Comparison of ENCODE assay signal across 8 cellular contexts in the genomic region with DNA sequence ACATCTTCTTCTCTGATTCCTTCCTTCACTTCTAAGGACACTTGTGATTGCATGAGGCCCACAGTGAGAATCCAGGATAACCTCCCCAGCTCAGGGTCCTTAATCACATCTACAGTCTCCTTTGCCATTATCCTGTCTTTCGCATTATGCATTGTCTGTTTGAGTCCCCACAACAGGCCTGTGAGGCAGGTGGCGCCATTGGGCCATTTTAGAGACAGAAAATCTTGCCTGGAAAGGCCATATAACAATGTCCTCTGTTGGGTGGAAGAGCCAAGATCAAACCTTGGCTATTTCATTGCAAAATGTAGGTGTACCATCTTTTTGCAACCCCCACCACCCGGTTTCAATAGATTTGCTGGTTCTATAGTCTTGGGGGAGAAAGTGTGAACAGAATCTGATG. TPM values are rescaled to one million over a fixed set of nuclear protein-coding genes. Genes with fewer than 3 reads are reported as not detected.
DNase-seq lines count a peak whose midpoint lies in the region; ATAC-seq and TF ChIP-seq lines count a peak whose summit lies in the region.

No MANE protein-coding gene starts in this region.

- H3K27me3 ChIP-seq in ovary (no peaks in the 10 kb centered on the region), upper lobe of left lung (no peaks in the 10 kb centered on the region)

- H3K4me1 ChIP-seq in ovary (ENCODE audit: insufficient read depth): no peaks in the 10 kb centered on the region
- no peaks in the 10 kb centered on the region for H3K4me1 ChIP-seq in upper lobe of left lung

- no peak overlapping the region for H3K4me3 ChIP-seq in fibroblast of pulmonary artery (replicated peaks; ENCODE audit: low read depth, low read length)
- H3K4me3 ChIP-seq in ovary: no peak overlapping the region
- no peak overlapping the region for H3K4me3 ChIP-seq in upper lobe of left lung

- H3K9me3 ChIP-seq in ovary (no peaks in the 10 kb centered on the region), upper lobe of left lung (no peaks in the 10 kb centered on the region)

- intact Hi-C loops in ovary (cut with DNase I): no loop called here

- peak; percentile 23 to 32 for DNase-seq in NCI-H2081 (lab: John Stamatoyannopoulos, UW)
- DNase-seq in NCI-H2081 treated with DMSO at 0.1 percent for 48 hours (lab: John Stamatoyannopoulos, UW): no peak
- DNase-seq in NOMO-1 treated with DMSO at 0.1 percent for 48 hours (lab: John Stamatoyannopoulos, UW; ENCODE audit: unreplicated experiment): peak; percentile 9
- DNase-seq in activated T-cell treated with anti-CD3 and anti-CD28 coated beads, Interleukin-2, amount 50 U/mL, for 48 hours: peak; percentile 69 to 74
- peak; percentile 74 for DNase-seq in fibroblast of pulmonary artery (ENCODE audit: low read depth)
- peak; percentile 34 to 73 (median 63) for DNase-seq in ovary
- peak in 1 of 2 donors; percentile 47 for DNase-seq in upper lobe of left lung

- TF ChIP-seq POLR2A in ovary (IDR thresholded peaks at IDR 0.05) (no peak), upper lobe of left lung (IDR thresholded peaks at IDR 0.05) (no peak)

- peak; percentile 84 for TF ChIP-seq CTCF in fibroblast of pulmonary artery (IDR thresholded peaks at IDR 0.05; ENCODE audit: low read length, missing control alignments)
- TF ChIP-seq CTCF in ovary (IDR thresholded peaks at IDR 0.05): peak in 1 of 3 donors; percentile 29
- TF ChIP-seq CTCF in upper lobe of left lung (IDR thresholded peaks at IDR 0.05): peak in 5 of 6 experiments; percentile 40 to 67 (median 48)

- H3K36me3 ChIP-seq in ovary: no peaks in the 10 kb centered on the region
- H3K36me3 ChIP-seq in upper lobe of left lung: no peaks in the 10 kb centered on the region

- 22 to 34% (median 30%) methylated on average over 3 of the region's 3 CpGs for WGBS in ovary, 3 donors
- 25 to 29% methylated on average over 3 of the region's 3 CpGs for WGBS in upper lobe of left lung, 2 donors

- peak; percentile 84 for ATAC-seq in HG02798 (IDR thresholded peaks at IDR 0.05; ENCODE audit: poor library complexity, unreplicated experiment)
- peak in 1 of 2 donors; percentile 81 for ATAC-seq in upper lobe of left lung (ENCODE audit: low FRiP score in 2 of 2)

- H3K27ac ChIP-seq in ovary: no peak overlapping the region
- no peak overlapping the region for H3K27ac ChIP-seq in upper lobe of left lung

- no peak for TF ChIP-seq EP300 in ovary (IDR thresholded peaks at IDR 0.05)
- no peak for TF ChIP-seq EP300 in upper lobe of left lung (IDR thresholded peaks at IDR 0.05)

RNA-seq across cellular contexts. Expression of a gene that starts 11.8 kb away (rescaled TPM):
- total RNA-seq in ovary (100 to 1,000 TPM in 1 of 7 donors, 10 to 100 TPM in 6; 54.0 to 102 (median 73.4) TPM), upper lobe of left lung (10 to 100 TPM; 18.8 to 47.6 (median 31.2) TPM)
- 10 to 100 TPM; 20.7 to 31.4 TPM for polyA plus RNA-seq in ovary
